In the genomic region with DNA sequence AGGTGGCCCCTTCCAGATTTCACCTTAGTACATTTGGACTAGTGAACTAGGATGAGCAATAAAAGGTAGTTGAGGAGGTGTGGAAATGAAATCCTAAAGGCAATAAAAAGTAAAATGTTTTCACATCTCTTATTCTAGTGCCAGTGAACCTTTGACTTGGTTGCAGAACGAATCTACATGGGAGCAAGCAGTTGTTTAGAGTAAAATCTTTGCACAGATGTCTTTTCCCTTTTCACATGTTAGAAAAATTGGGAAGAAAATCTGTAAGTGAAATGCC, we compare ENCODE assay signal across 12 cellular contexts.
DNase-seq lines count a peak whose midpoint lies in the region; ATAC-seq, FAIRE-seq and TF ChIP-seq lines count a peak whose summit lies in the region.
"Had no signal": no experiment of that assay in that cellular context is flagged by ENCODE, and none has a peak within 500 bp of the region (broad histone marks: within the 10 kb centered on the region; RNA-seq: fewer than 3 reads in every experiment).

No MANE protein-coding gene starts in this region.

- H3K4me3 ChIP-seq in SK-N-MC = 0 out of 2 replicates have a peak overlapping the region, but pooled peaks have one; percentile 11
- no peak overlapping the region for H3K4me3 ChIP-seq in gastroesophageal sphincter
- no peak overlapping the region for H3K4me3 ChIP-seq in skin epidermis

- peak; percentile 4 for FAIRE-seq in GM19239 (lab: Jason Lieb, UNC)

- TF ChIP-seq POLR2A in gastroesophageal sphincter (IDR thresholded peaks at IDR 0.05) = no peak

- no peak for ATAC-seq in gastroesophageal sphincter

- no peak for TF ChIP-seq EP300 in gastroesophageal sphincter (IDR thresholded peaks at IDR 0.05)

- WGBS in gastroesophageal sphincter (ENCODE audit: low coverage in 1 of 2), 2 donors = 0 to 11% methylated on average over 1 of the region's 1 CpG

- H3K9me3 ChIP-seq in SK-N-MC (ENCODE audit: low read depth, low read length) (no peaks in the 10 kb centered on the region; the same call in 1 of the 2 replicates), gastroesophageal sphincter (peaks cover 0 to 3% (median 0%) of the 10 kb centered on the region in 3 donors)

- H3K4me1 ChIP-seq in gastroesophageal sphincter = peaks cover 10 to 53% (median 22%) of the 10 kb centered on the region in 3 donors

- H3K27ac ChIP-seq in SK-N-MC = no peak overlapping the region
- peak overlapping the region; percentile 23 to 56 (median 34) for H3K27ac ChIP-seq in gastroesophageal sphincter
- H3K27ac ChIP-seq in skin epidermis = peak overlapping the region in 11 of 21 experiments; percentile 3 to 73 (median 47)
- H3K27ac ChIP-seq: parathyroid adenoma had no signal

- DNase-seq in GM19239 (ENCODE audit: insufficient read length, low spot score) (no peak), SK-N-MC (ENCODE audit: low read depth, low spot score) (no peak), NCI-H1048 (lab: John Stamatoyannopoulos, UW) (no peak), MV-4-11 (lab: John Stamatoyannopoulos, UW) (no peak), HK-2 (ENCODE audit: unreplicated experiment) (no peak)
- DNase-seq: amygdala; effector CD8-positive, alpha-beta T cell; RPMI8226; stimulated activated CD4-positive, alpha-beta T cell treated with anti-CD3 and anti-CD28 coated beads, Interleukin-1b, Interleukin-23, amount 100 ng/mL, for 48 hours had no signal

- TF ChIP-seq CTCF in gastroesophageal sphincter (IDR thresholded peaks at IDR 0.05) = no peak

- H3K9ac ChIP-seq in SK-N-MC (ENCODE audit: insufficient read length) = no peak overlapping the region
- H3K9ac ChIP-seq: parathyroid adenoma had no signal

- no peaks in the 10 kb centered on the region for H3K27me3 ChIP-seq in gastroesophageal sphincter

- no peaks in the 10 kb centered on the region for H3K36me3 ChIP-seq in SK-N-MC (ENCODE audit: insufficient read depth, low read length)
- no peaks in the 10 kb centered on the region for H3K36me3 ChIP-seq in gastroesophageal sphincter
